ENCODE assay signal across 8 cellular contexts in the genomic region with DNA sequence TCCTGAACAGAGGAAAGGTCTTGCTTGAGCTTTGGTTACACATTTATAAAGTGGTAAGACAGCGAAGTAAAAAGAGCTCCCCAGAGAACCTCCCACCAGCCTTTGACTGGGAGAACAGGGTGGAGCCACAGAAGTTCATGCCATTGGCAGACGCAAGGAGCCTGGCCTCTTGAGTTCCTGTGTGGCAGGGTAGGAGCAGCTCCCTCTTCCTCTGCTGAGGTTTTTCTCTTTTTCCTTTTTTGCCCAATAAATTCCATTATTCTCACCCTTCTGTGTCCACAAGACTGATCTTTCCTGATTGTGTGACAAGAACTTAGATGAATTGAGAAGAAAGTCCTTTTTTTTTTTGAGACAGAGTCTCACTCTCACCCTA. TPM values are rescaled to one million over a fixed set of nuclear protein-coding genes. Genes with fewer than 3 reads are reported as not detected.
DNase-seq lines count a peak whose midpoint lies in the region; ATAC-seq, FAIRE-seq and TF ChIP-seq lines count a peak whose summit lies in the region.

No MANE protein-coding gene starts in this region.

- no peak overlapping the region for H2AFZ ChIP-seq in keratinocyte (ENCODE audit: control insufficient read depth, low read length)

- peaks cover 0 to 2% of the 10 kb centered on the region in 2 experiments for H3K36me3 ChIP-seq in keratinocyte (ENCODE audit: control insufficient read depth in 2 of 2, extremely low read depth in 1 of 2, insufficient read depth in 2 of 2, low read length in 2 of 2)

- no peak for ATAC-seq in GM19395 (IDR thresholded peaks at IDR 0.05; ENCODE audit: unreplicated experiment)
- no peak for ATAC-seq in HG03175 (IDR thresholded peaks at IDR 0.05; ENCODE audit: unreplicated experiment)
- ATAC-seq in HG02938 (IDR thresholded peaks at IDR 0.05; ENCODE audit: unreplicated experiment), result no peak
- ATAC-seq in HG03342 (IDR thresholded peaks at IDR 0.05; ENCODE audit: unreplicated experiment), result no peak

- H3K4me2 ChIP-seq in keratinocyte (ENCODE audit: control insufficient read depth, extremely low read depth, insufficient read depth, low read depth, low read length), result peak overlapping the region; percentile 10

- no peak overlapping the region for H3K27ac ChIP-seq in keratinocyte (ENCODE audit: control insufficient read depth, insufficient read depth, low read length)

- no peak for FAIRE-seq in keratinocyte (lab: Jason Lieb, UNC)

- no peaks in the 10 kb centered on the region for H4K20me1 ChIP-seq in keratinocyte (ENCODE audit: control insufficient read depth, extremely low read depth, insufficient read depth, low read length)

- no peaks in the 10 kb centered on the region for H3K9me1 ChIP-seq in keratinocyte (ENCODE audit: control insufficient read depth, extremely low read depth, insufficient read depth, low read length)

- TF ChIP-seq CTCF in keratinocyte (optimal IDR thresholded peaks at IDR 0.05 in 1 of 3, IDR thresholded peaks at IDR 0.05 in 1 of 3, conservative IDR thresholded peaks at IDR 0.05 in 1 of 3; ENCODE audit: extremely low read depth in 1 of 3, insufficient read depth in 2 of 3, low read length in 3 of 3), result no peak

- dilution Hi-C loops in keratinocyte (cut with MboI; ENCODE audit: extremely low pct_ligation_motif_present, low sequenced_read_pairs), result no loop called here

- H3K4me1 ChIP-seq in keratinocyte (ENCODE audit: control insufficient read depth, extremely low read depth, insufficient read depth, low read length), result peaks cover 8% of the 10 kb centered on the region

- H3K9ac ChIP-seq in keratinocyte (ENCODE audit: control insufficient read depth, extremely low read depth, insufficient read depth, low read length), result no peak overlapping the region

- peak; percentile 46 for DNase-seq in T-helper 22 cell (ENCODE audit: low read depth)
- peak; percentile 49 for DNase-seq in activated T-helper 1 cell treated with Interleukin-2 at 50 U/mL for 16 hours (ENCODE audit: low read depth)
- no peak for DNase-seq in keratinocyte (ENCODE audit: low read depth, low spot score)
- peak; percentile 72 for DNase-seq in stimulated activated CD8-positive, alpha-beta memory T cell treated with anti-CD3 and anti-CD28 coated beads, Interleukin-4, amount 100 ng/mL, for 48 hours

- peaks cover 19% of the 10 kb centered on the region for H3K79me2 ChIP-seq in keratinocyte (ENCODE audit: control insufficient read depth, insufficient read depth, low read length)

- H3K9me3 ChIP-seq in keratinocyte (ENCODE audit: control insufficient read depth, low read depth, low read length), result peaks cover 10% of the 10 kb centered on the region

- H3K27me3 ChIP-seq in keratinocyte (ENCODE audit: control insufficient read depth, extremely low read depth, insufficient read depth, low read length), result no peaks in the 10 kb centered on the region

- no peak overlapping the region for H3K4me3 ChIP-seq in keratinocyte (ENCODE audit: control insufficient read depth in 2 of 3, extremely low read depth in 1 of 3, insufficient read depth in 2 of 3, low read depth in 1 of 3, low read length in 3 of 3)

RNA-seq across cellular contexts. Expression of a gene that starts 4.3 kb away (rescaled TPM):
- polyA plus RNA-seq in keratinocyte, result 20.1 to 23.3 TPM (median 20.2 TPM) in 3 replicates
- polyA plus RNA-seq in keratinocyte (2011; ENCODE audit: low read depth), result 3.7 TPM
- polyA plus RNA-seq in keratinocyte (2011; cell fraction: cytosol; rRNA removed), result 17.6 and 25.3 TPM in 2 replicates
- 23.2 and 24.9 TPM in 2 replicates for polyA plus RNA-seq in keratinocyte (2011; cell fraction: nucleus; rRNA removed)
- polyA plus RNA-seq in keratinocyte (2012; ENCODE audit: low replicate concordance), result 5.7 and 11.2 TPM in 2 replicates
- 4.5 to 17.6 TPM (median 12.3 TPM) in 3 replicates for polyA minus RNA-seq in keratinocyte
- polyA minus RNA-seq in keratinocyte (2011; cell fraction: cytosol; rRNA and poly(A)+ RNA removed), result 6.7 TPM
- polyA minus RNA-seq in keratinocyte (2011; cell fraction: nucleus; rRNA and poly(A)+ RNA removed), result 7.1 and 15.5 TPM in 2 replicates

RNA-seq across cellular contexts. Expression of a gene that starts 51.5 kb away (rescaled TPM):
- 0.18 to 0.61 TPM (median 0.19 TPM) in 3 replicates for polyA plus RNA-seq in keratinocyte
- 6.4 TPM for polyA plus RNA-seq in keratinocyte (2011; ENCODE audit: low read depth)
- polyA plus RNA-seq in keratinocyte (2011; cell fraction: cytosol; rRNA removed), result 0.10 TPM in 1 of 2 replicates, not detected in the other
- polyA plus RNA-seq in keratinocyte (2011; cell fraction: nucleus; rRNA removed), result 0.33 TPM in 1 of 2 replicates, not detected in the other
- 11.5 TPM in 1 of 2 replicates, not detected in the other for polyA plus RNA-seq in keratinocyte (2012; ENCODE audit: low replicate concordance)
- 0.20 to 1.0 TPM (median 0.46 TPM) in 3 replicates for polyA minus RNA-seq in keratinocyte
- not detected for polyA minus RNA-seq in keratinocyte (2011; cell fraction: cytosol; rRNA and poly(A)+ RNA removed)
- polyA minus RNA-seq in keratinocyte (2011; cell fraction: nucleus; rRNA and poly(A)+ RNA removed), result not detected in 2 replicates
